25 cellular contexts compared by ENCODE assay signal in the genomic region with DNA sequence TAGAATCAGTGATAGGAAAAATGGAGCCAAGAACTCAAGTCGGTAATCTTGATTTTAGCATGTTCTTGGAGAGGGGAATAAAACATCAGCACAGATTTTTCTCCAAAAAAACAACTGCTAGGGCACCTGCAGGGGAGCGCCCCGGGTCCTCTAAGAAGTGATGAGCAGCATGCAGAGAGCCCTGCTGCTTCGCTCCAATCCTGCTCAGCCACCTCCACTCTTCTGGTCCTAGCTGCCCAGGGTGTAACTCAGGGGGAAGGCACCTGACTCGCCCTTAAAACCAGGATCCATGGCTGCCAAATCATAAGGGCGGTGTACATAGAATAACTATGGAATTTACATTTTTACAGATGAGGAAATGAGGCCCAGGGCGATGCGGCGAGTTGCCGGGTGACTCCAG.
"Had no signal": no experiment of that assay in that cellular context is flagged by ENCODE, and none has a peak within 500 bp of the region (broad histone marks: within the 10 kb centered on the region; RNA-seq: fewer than 3 reads in every experiment).

No MANE protein-coding gene starts in this region.

- H3K4me3 Mint-ChIP-seq: activated CD4-positive, alpha-beta memory T cell treated with anti-CD3 and anti-CD28 coated beads, Interleukin-2, amount 10 ng/mL, durations not matched to agents 7 days and 5 days; activated CD4-positive, alpha-beta T cell treated with anti-CD3 and anti-CD28 coated beads, Interleukin-2, amount 10 ng/mL, durations not matched to agents 7 days and 5 days; activated naive CD4-positive, alpha-beta T cell treated with anti-CD3 and anti-CD28 coated beads, Interleukin-2, amount 10 ng/mL, durations not matched to agents 7 days and 5 days; activated naive CD8-positive, alpha-beta T cell treated with anti-CD3 and anti-CD28 coated beads, Interleukin-2, amount 10 ng/mL, durations not matched to agents 7 days and 5 days; activated T-cell treated with anti-CD3 and anti-CD28 coated beads, Interleukin-2, amount 50 U/mL, for 24 hours; activated T-cell treated with anti-CD3 and anti-CD28 coated beads, Interleukin-2, amount 50 U/mL, for 72 hours; endodermal cell had no signal

- H3K36me3 ChIP-seq: colonic mucosa, gastrocnemius medialis, heart left ventricle had no signal

- H3K4me1 Mint-ChIP-seq: activated CD4-positive, alpha-beta memory T cell treated with anti-CD3 and anti-CD28 coated beads, Interleukin-2, amount 10 ng/mL, durations not matched to agents 7 days and 5 days; activated CD4-positive, alpha-beta T cell treated with anti-CD3 and anti-CD28 coated beads, Interleukin-2, amount 10 ng/mL, durations not matched to agents 7 days and 5 days; activated naive CD4-positive, alpha-beta T cell treated with anti-CD3 and anti-CD28 coated beads, Interleukin-2, amount 10 ng/mL, durations not matched to agents 7 days and 5 days had no signal

- H3K27ac Mint-ChIP-seq: activated CD4-positive, alpha-beta memory T cell treated with anti-CD3 and anti-CD28 coated beads, Interleukin-2, amount 10 ng/mL, durations not matched to agents 7 days and 5 days; activated CD4-positive, alpha-beta T cell treated with anti-CD3 and anti-CD28 coated beads, Interleukin-2, amount 10 ng/mL, durations not matched to agents 7 days and 5 days; activated naive CD4-positive, alpha-beta T cell treated with anti-CD3 and anti-CD28 coated beads, Interleukin-2, amount 10 ng/mL, durations not matched to agents 7 days and 5 days; activated naive CD4-positive, alpha-beta T cell treated with anti-CD3 and anti-CD28 coated beads, Interleukin-2, amount 50 U/mL, for 72 hours; activated naive CD8-positive, alpha-beta T cell treated with anti-CD3 and anti-CD28 coated beads, Interleukin-2, amount 10 ng/mL, durations not matched to agents 7 days and 5 days; activated T-cell treated with anti-CD3 and anti-CD28 coated beads, Interleukin-2, amount 50 U/mL, for 24 hours; activated T-cell treated with anti-CD3 and anti-CD28 coated beads, Interleukin-2, amount 50 U/mL, for 72 hours; endodermal cell had no signal

- ATAC-seq: activated naive CD4-positive, alpha-beta T cell treated with anti-CD3 and anti-CD28 coated beads, Interleukin-2, amount 50 U/mL, for 72 hours; activated T-cell treated with anti-CD3 and anti-CD28 coated beads, Interleukin-2, amount 50 U/mL, for 72 hours; esophagus mucosa; foreskin keratinocyte; gastrocnemius medialis; heart left ventricle had no signal

- H3K27ac ChIP-seq: colonic mucosa, foreskin keratinocyte, gastrocnemius medialis, heart left ventricle had no signal

- H3K36me3 Mint-ChIP-seq: activated naive CD4-positive, alpha-beta T cell treated with anti-CD3 and anti-CD28 coated beads, Interleukin-2, amount 10 ng/mL, durations not matched to agents 7 days and 5 days; activated naive CD4-positive, alpha-beta T cell treated with anti-CD3 and anti-CD28 coated beads, Interleukin-2, amount 50 U/mL, for 72 hours; activated naive CD8-positive, alpha-beta T cell treated with anti-CD3 and anti-CD28 coated beads, Interleukin-2, amount 10 ng/mL, durations not matched to agents 7 days and 5 days had no signal

- H3K27me3 ChIP-seq: colonic mucosa, foreskin keratinocyte, gastrocnemius medialis, heart left ventricle had no signal

- H3K9me3 Mint-ChIP-seq: activated CD4-positive, alpha-beta memory T cell treated with anti-CD3 and anti-CD28 coated beads, Interleukin-2, amount 10 ng/mL, durations not matched to agents 7 days and 5 days; activated CD4-positive, alpha-beta T cell treated with anti-CD3 and anti-CD28 coated beads, Interleukin-2, amount 10 ng/mL, durations not matched to agents 7 days and 5 days; activated naive CD4-positive, alpha-beta T cell treated with anti-CD3 and anti-CD28 coated beads, Interleukin-2, amount 10 ng/mL, durations not matched to agents 7 days and 5 days; activated naive CD4-positive, alpha-beta T cell treated with anti-CD3 and anti-CD28 coated beads, Interleukin-2, amount 50 U/mL, for 72 hours; activated naive CD8-positive, alpha-beta T cell treated with anti-CD3 and anti-CD28 coated beads, Interleukin-2, amount 10 ng/mL, durations not matched to agents 7 days and 5 days; activated T-cell treated with anti-CD3 and anti-CD28 coated beads, Interleukin-2, amount 50 U/mL, for 24 hours; activated T-cell treated with anti-CD3 and anti-CD28 coated beads, Interleukin-2, amount 50 U/mL, for 72 hours; endodermal cell had no signal

- DNase-seq: activated CD4-positive, alpha-beta memory T cell treated with anti-CD3 and anti-CD28 coated beads, Interleukin-2, amount 10 ng/mL, durations not matched to agents 7 days and 5 days; activated CD4-positive, alpha-beta T cell treated with anti-CD3 and anti-CD28 coated beads for 1 hour; activated CD4-positive, alpha-beta T cell treated with anti-CD3 and anti-CD28 coated beads for 4 hours; activated CD4-positive, alpha-beta T cell treated with anti-CD3 and anti-CD28 coated beads, Interleukin-2, amount 10 ng/mL, durations not matched to agents 7 days and 5 days; activated CD4-positive, alpha-beta T cell treated with anti-CD3 and anti-CD28 coated beads, Interleukin-2, amount 50 U/mL, for 4 hours; activated CD8-positive, alpha-beta memory T cell treated with anti-CD3 and anti-CD28 coated beads, Interleukin-2, amount 50 U/mL, for 48 hours; activated gamma-delta T cell; activated naive CD4-positive, alpha-beta T cell; activated naive CD4-positive, alpha-beta T cell treated with anti-CD3 and anti-CD28 coated beads, Interleukin-2, amount 10 ng/mL, durations not matched to agents 7 days and 5 days; activated naive CD8-positive, alpha-beta T cell treated with anti-CD3 and anti-CD28 coated beads, Interleukin-2, amount 10 ng/mL, durations not matched to agents 7 days and 5 days; activated T-cell treated with anti-CD3 and anti-CD28 coated beads for 4 hours; activated T-cell treated with anti-CD3 and anti-CD28 coated beads, Interleukin-2, amount 50 U/mL, for 24 hours; activated T-cell treated with anti-CD3 and anti-CD28 coated beads, Interleukin-2, amount 50 U/mL, for 72 hours; amniotic stem cell; anterior cingulate cortex; colonic mucosa; effector memory CD4-positive, alpha-beta T cell; endodermal cell; foreskin keratinocyte; gastrocnemius medialis; glutamatergic neuron; heart left ventricle; T-helper 2 cell had no signal

- H3K4me3 ChIP-seq: colonic mucosa, gastrocnemius medialis, heart left ventricle had no signal
